Comparison of ENCODE assay signal across 4 cellular contexts in the genomic region with DNA sequence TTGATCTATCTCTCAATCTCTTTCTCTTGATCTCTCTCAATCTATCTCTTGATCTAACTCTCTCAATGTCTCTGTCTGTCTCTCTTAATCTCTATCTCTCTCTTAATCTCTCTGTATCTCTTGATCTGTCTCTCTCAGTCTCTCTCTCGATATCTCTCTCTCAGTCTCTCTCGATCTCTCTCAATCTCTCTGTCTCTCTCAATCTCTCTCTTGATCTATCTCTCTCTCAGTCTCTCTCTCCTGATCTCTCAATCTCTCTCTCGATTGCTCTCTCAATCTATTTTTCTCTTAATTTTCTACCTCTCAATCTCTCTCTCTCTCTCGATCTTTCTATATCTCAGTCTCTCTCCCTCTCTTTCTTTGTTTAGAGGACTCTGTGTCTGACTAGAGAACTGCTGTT.
"Had no signal": no experiment of that assay in that cellular context is flagged by ENCODE, and none has a peak within 500 bp of the region (broad histone marks: within the 10 kb centered on the region; RNA-seq: fewer than 3 reads in every experiment).

No MANE protein-coding gene starts in this region.

- H3K4me3 ChIP-seq: K562 had no signal

- H3K27ac ChIP-seq: HL-60 had no signal

- DNase-seq: IMR-90, KBM-7 had no signal
